ENCODE assay signal across 8 cellular contexts in genomic region chr1:108746382-108747127, GRCh38. TPM values are rescaled to one million over a fixed set of nuclear protein-coding genes. Genes with fewer than 3 reads are reported as not detected.
DNase-seq lines count a peak whose midpoint lies in the region; ATAC-seq lines count a peak whose summit lies in the region.

Gene STXBP3 (plus strand): TSS chr1:108746674. CDS start chr1:108746738, 64 bp downstream.

- DNase-seq in COLO668 (lab: John Stamatoyannopoulos, UW; ENCODE audit: unreplicated experiment) = peak; percentile 99
- DNase-seq in HS-5 (ENCODE audit: low read depth) = peak; percentile 91
- peak; percentile 98 for DNase-seq in NK-92 treated with Interleukin-12 subunit alpha and Interleukin-12 subunit beta, amount 100 ng/mL, for 24 hours (lab: John Stamatoyannopoulos, UW)
- peak; percentile 98 to 100 (median 100) for DNase-seq in effector memory CD4-positive, alpha-beta T cell
- DNase-seq in memory B cell (ENCODE audit: low spot score in 2 of 2) = peak; percentile 100
- peak; percentile 99 for DNase-seq in stimulated activated CD8-positive, alpha-beta memory T cell treated with anti-CD3 and anti-CD28 coated beads, Interleukin-12 subunit alpha, Interleukin-12 subunit beta, amount 100 ng/mL, for 4 hours (ENCODE audit: low read depth)

- peaks cover 22% of the 10 kb centered on the region for H3K4me1 Mint-ChIP-seq in memory B cell

- no peaks in the 10 kb centered on the region for H3K27me3 Mint-ChIP-seq in memory B cell

- ATAC-seq in GM19467 (IDR thresholded peaks at IDR 0.05; ENCODE audit: unreplicated experiment) (peak; percentile 90), memory B cell (ENCODE audit: low read depth) (peak; percentile 93)

- POLR2A ChIA-PET in activated CD8-positive, alpha-beta memory T cell treated with anti-CD3 and anti-CD28 coated beads for 36 hours (lab: Charles Lee) = interaction anchor here (0.7 kb wide), 1 partner anchor 86 kb away, joined by 3 read pairs; the partner anchor contains the start of gene HENMT1

- peak within 1 kb of the TSS; percentile 77 for H3K4me3 ChIP-seq in effector memory CD4-positive, alpha-beta T cell (ENCODE audit: insufficient read depth, low read depth, low read length, poor library complexity, severe bottlenecking)

- no peaks in the 10 kb centered on the region for H3K4me1 ChIP-seq in effector memory CD4-positive, alpha-beta T cell (ENCODE audit: control insufficient read depth, insufficient read depth, low read length, poor library complexity, severe bottlenecking)

- H3K36me3 Mint-ChIP-seq in memory B cell = peaks cover 4% of the 10 kb centered on the region

- H3K36me3 ChIP-seq in effector memory CD4-positive, alpha-beta T cell (ENCODE audit: control insufficient read depth, insufficient read depth, low read length) = no peaks in the 10 kb centered on the region

- peak within 1 kb of the TSS; percentile 100 for H3K4me3 Mint-ChIP-seq in memory B cell

- no peaks in the 10 kb centered on the region for H3K9me3 ChIP-seq in effector memory CD4-positive, alpha-beta T cell (ENCODE audit: control insufficient read depth, low read length)

- CTCF ChIA-PET in activated CD8-positive, alpha-beta memory T cell treated with anti-CD3 and anti-CD28 coated beads for 36 hours (lab: Charles Lee) = interaction anchor here (1.0 kb wide), 1 partner anchor 54 kb away, joined by 4 read pairs; the partner anchor contains the start of gene PRPF38B

- H3K9me3 Mint-ChIP-seq in memory B cell = no peaks in the 10 kb centered on the region

- peak within 1 kb of the TSS; percentile 97 for H3K27ac Mint-ChIP-seq in memory B cell

- no peaks in the 10 kb centered on the region for H3K27me3 ChIP-seq in effector memory CD4-positive, alpha-beta T cell (replicated peaks; ENCODE audit: control insufficient read depth, insufficient read depth, low read length, poor library complexity, severe bottlenecking)

- H3K27ac ChIP-seq in effector memory CD4-positive, alpha-beta T cell (ENCODE audit: insufficient read depth, low read length, poor library complexity, severe bottlenecking) = peak within 1 kb of the TSS; percentile 91

RNA-seq across cellular contexts. Expression of gene STXBP3, which starts in this region (rescaled TPM):
- 10 to 100 TPM; 35.3 to 39.8 TPM for total RNA-seq in activated CD8-positive, alpha-beta memory T cell treated with anti-CD3 and anti-CD28 coated beads for 36 hours

Comparison
In these comparisons a context has a peak if more than half of its experiments do, and no peak if none do; other contexts are left out.
1. Peak in every context shown above with its lines: DNase-seq, ATAC-seq, H3K4me3 ChIP-seq and H3K27ac ChIP-seq.